In genomic region chr17:20280051-20280450, GRCh38 we compare ENCODE assay signal across 28 cellular contexts.
"Had no signal": no experiment of that assay in that cellular context is flagged by ENCODE, and none has a peak within 500 bp of the region (broad histone marks: within the 10 kb centered on the region; RNA-seq: fewer than 3 reads in every experiment).

No MANE protein-coding gene starts in this region.

- H3K27ac Mint-ChIP-seq: activated CD8-positive, alpha-beta T cell treated with anti-CD3 and anti-CD28 coated beads for 36 hours; activated naive CD4-positive, alpha-beta T cell treated with anti-CD3 and anti-CD28 coated beads, Interleukin-2, amount 50 U/mL, for 24 hours; activated naive CD8-positive, alpha-beta T cell treated with anti-CD3 and anti-CD28 coated beads, Interleukin-2, amount 10 ng/mL, durations not matched to agents 7 days and 5 days; activated T-cell treated with anti-CD3 and anti-CD28 coated beads, Interleukin-2, amount 50 U/mL, for 72 hours; activated T-helper 17 cell treated with anti-CD3 and anti-CD28 coated beads, Interleukin-2, amount 50 U/mL, for 72 hours; T-helper 1 cell treated with Interleukin-12 subunit alpha and Interleukin-12 subunit beta and Interleukin-4 antibody, amounts not matched to agents 30 μg/mL and 1 μg/mL, for 36 hours had no signal

- H3K36me3 Mint-ChIP-seq: activated naive CD4-positive, alpha-beta T cell treated with anti-CD3 and anti-CD28 coated beads, Interleukin-2, amount 50 U/mL, for 24 hours had no signal

- H3K4me3 Mint-ChIP-seq: activated CD8-positive, alpha-beta T cell treated with anti-CD3 and anti-CD28 coated beads for 36 hours; activated naive CD4-positive, alpha-beta T cell treated with anti-CD3 and anti-CD28 coated beads, Interleukin-2, amount 50 U/mL, for 24 hours; activated naive CD8-positive, alpha-beta T cell treated with anti-CD3 and anti-CD28 coated beads, Interleukin-2, amount 10 ng/mL, durations not matched to agents 7 days and 5 days; activated T-cell treated with anti-CD3 and anti-CD28 coated beads, Interleukin-2, amount 50 U/mL, for 72 hours; activated T-helper 17 cell treated with anti-CD3 and anti-CD28 coated beads, Interleukin-2, amount 50 U/mL, for 72 hours; T-helper 1 cell treated with Interleukin-12 subunit alpha and Interleukin-12 subunit beta and Interleukin-4 antibody, amounts not matched to agents 30 μg/mL and 1 μg/mL, for 36 hours had no signal

- DNase-seq: activated CD4-positive, alpha-beta T cell treated with anti-CD3 and anti-CD28 coated beads for 1 hour; activated CD4-positive, alpha-beta T cell treated with anti-CD3 and anti-CD28 coated beads, Interleukin-2, amount 10 ng/mL, durations not matched to agents 24 days and 14 days; activated CD4-positive, alpha-beta T cell treated with anti-CD3 and anti-CD28 coated beads, Interleukin-2, amount 50 U/mL, for 4 hours; activated CD4-positive, CD25-positive, alpha-beta regulatory T cell; activated CD8-positive, alpha-beta T cell treated with anti-CD3 and anti-CD28 coated beads for 36 hours; activated gamma-delta T cell; activated naive CD4-positive, alpha-beta T cell treated with Interleukin-2 at 50 U/mL for 16 hours; activated naive CD8-positive, alpha-beta T cell treated with anti-CD3 and anti-CD28 coated beads, Interleukin-2, amount 10 ng/mL, durations not matched to agents 7 days and 5 days; activated T-cell treated with anti-CD3 and anti-CD28 coated beads, Interleukin-2, amount 50 U/mL, for 1 hour; activated T-cell treated with anti-CD3 and anti-CD28 coated beads, Interleukin-2, amount 50 U/mL, for 72 hours; amygdala; NCI-H1048; NCI-H1105 treated with DMSO at 0.1 percent for 48 hours; NCI-H1436; NCI-H1930; NCI-H2081 treated with DMSO at 0.1 percent for 48 hours; NCI-H345; PC-3; Peyer's patch; RPMI8226; SHP77 treated with DMSO at 0.1 percent for 48 hours; SK-N-SH; T-helper 9 cell; WERI-Rb-1 had no signal

- H3K27me3 Mint-ChIP-seq: activated CD4-positive, alpha-beta T cell treated with anti-CD3 and anti-CD28 coated beads, Interleukin-2, amount 10 ng/mL, durations not matched to agents 24 days and 14 days; activated CD8-positive, alpha-beta T cell treated with anti-CD3 and anti-CD28 coated beads for 36 hours; activated naive CD4-positive, alpha-beta T cell treated with anti-CD3 and anti-CD28 coated beads, Interleukin-2, amount 50 U/mL, for 24 hours; activated T-helper 17 cell treated with anti-CD3 and anti-CD28 coated beads, Interleukin-2, amount 50 U/mL, for 72 hours had no signal

- FAIRE-seq: K562 had no signal

- H3K9me3 Mint-ChIP-seq: activated CD4-positive, alpha-beta T cell treated with anti-CD3 and anti-CD28 coated beads, Interleukin-2, amount 10 ng/mL, durations not matched to agents 24 days and 14 days; activated CD8-positive, alpha-beta T cell treated with anti-CD3 and anti-CD28 coated beads for 36 hours; activated naive CD4-positive, alpha-beta T cell treated with anti-CD3 and anti-CD28 coated beads, Interleukin-2, amount 50 U/mL, for 24 hours; activated naive CD8-positive, alpha-beta T cell treated with anti-CD3 and anti-CD28 coated beads, Interleukin-2, amount 10 ng/mL, durations not matched to agents 7 days and 5 days; activated T-cell treated with anti-CD3 and anti-CD28 coated beads, Interleukin-2, amount 50 U/mL, for 72 hours; activated T-helper 17 cell treated with anti-CD3 and anti-CD28 coated beads, Interleukin-2, amount 50 U/mL, for 72 hours; T-helper 1 cell treated with Interleukin-12 subunit alpha and Interleukin-12 subunit beta and Interleukin-4 antibody, amounts not matched to agents 30 μg/mL and 1 μg/mL, for 36 hours had no signal
